In genomic region chr2:239000500-239001073, GRCh38 we compare ENCODE assay signal across 17 cellular contexts.
"Had no signal": no experiment of that assay in that cellular context is flagged by ENCODE, and none has a peak within 500 bp of the region (broad histone marks: within the 10 kb centered on the region; RNA-seq: fewer than 3 reads in every experiment).

No MANE protein-coding gene starts in this region.

- H3K27ac ChIP-seq: esophagus squamous epithelium, neutrophil, tibial nerve had no signal

- ATAC-seq: effector memory CD8-positive, alpha-beta T cell; gastroesophageal sphincter; mucosa of descending colon; naive thymus-derived CD8-positive, alpha-beta T cell; right cardiac atrium; stimulated activated memory B cell treated with anti-CD40 and anti-IgM and Interleukin-4, amounts not matched to agents 10 μg/mL and 1 μg/mL and 100 μg/mL, for 72 hours had no signal

- H3K27me3 ChIP-seq: neutrophil, ovary, tibial nerve had no signal

- DNase-seq: effector memory CD8-positive, alpha-beta T cell; esophagus squamous epithelium; foreskin fibroblast; glutamatergic neuron; immature natural killer cell; mammary epithelial cell; mucosa of descending colon; right cardiac atrium; stimulated activated CD4-positive, alpha-beta T cell treated with anti-CD3 and anti-CD28 coated beads, Interleukin-15, amount 100 ng/mL, for 24 hours; stimulated activated CD4-positive, alpha-beta T cell treated with anti-CD3 and anti-CD28 coated beads, Interleukin-1b, Interleukin-23, amount 100 ng/mL, for 48 hours; stimulated activated CD4-positive, alpha-beta T cell treated with anti-CD3 and anti-CD28 coated beads, Interleukin-4, amount 100 ng/mL, for 24 hours had no signal

- H3K4me3 ChIP-seq: esophagus squamous epithelium, gastroesophageal sphincter, mucosa of descending colon, ovary, tibial nerve had no signal

- H3K9me3 ChIP-seq: esophagus squamous epithelium, neutrophil, ovary had no signal

- H3K36me3 ChIP-seq: esophagus squamous epithelium, gastroesophageal sphincter, neutrophil, ovary, tibial nerve had no signal
